In the genomic region with DNA sequence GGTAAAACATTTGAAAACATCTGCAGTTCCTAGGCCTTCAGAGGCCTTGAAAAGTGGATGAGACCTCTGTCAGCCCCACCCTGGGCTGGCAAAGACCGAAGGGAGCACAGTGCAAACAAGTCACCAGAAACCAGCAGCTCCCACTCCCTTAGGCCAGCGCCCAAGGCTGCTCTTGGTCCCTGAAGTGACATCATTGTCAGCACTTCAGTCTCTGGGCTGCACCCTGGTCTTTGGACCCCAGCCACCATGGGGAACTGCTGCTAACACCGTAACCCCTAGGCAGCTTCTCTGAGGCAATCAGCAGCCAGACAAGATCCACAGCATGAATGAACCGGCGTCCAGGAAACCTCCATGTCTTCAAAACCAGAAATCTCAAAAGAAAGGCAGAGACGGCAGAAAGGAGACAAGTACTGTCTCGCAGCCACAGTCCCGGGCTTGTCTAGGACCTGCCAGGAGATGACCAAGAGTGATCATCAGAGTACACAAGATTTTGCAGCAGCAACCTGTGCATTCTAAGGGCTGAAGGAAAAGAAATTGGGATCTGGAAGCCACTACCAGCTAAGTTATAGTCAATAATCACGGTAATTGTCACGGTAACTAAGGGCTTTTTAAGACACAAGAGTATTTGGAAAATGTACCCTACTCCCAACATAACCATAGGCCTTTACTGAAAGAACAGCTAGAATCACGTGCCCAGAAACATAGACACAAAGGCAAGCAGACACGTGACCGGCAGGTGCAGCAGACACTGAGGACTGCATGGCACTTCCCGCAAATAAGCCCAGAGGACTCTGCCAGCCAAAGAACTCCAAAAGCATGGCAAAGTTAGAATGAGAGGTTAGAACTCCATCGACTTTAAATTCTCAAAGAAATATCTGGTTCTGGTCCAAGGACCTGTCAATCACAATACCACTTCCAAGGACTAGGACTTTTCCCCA, we compare ENCODE assay signal across 20 cellular contexts. TPM values are rescaled to one million over a fixed set of nuclear protein-coding genes. Genes with fewer than 3 reads are reported as not detected.
DNase-seq lines count a peak whose midpoint lies in the region; ATAC-seq, FAIRE-seq and TF ChIP-seq lines count a peak whose summit lies in the region.
"Had no signal": no experiment of that assay in that cellular context is flagged by ENCODE, and none has a peak within 500 bp of the region (broad histone marks: within the 10 kb centered on the region; RNA-seq: fewer than 3 reads in every experiment).

No MANE protein-coding gene starts in this region.

- peak overlapping the region; percentile 45 for H3K27ac ChIP-seq in muscle layer of duodenum (ENCODE audit: low read length)
- H3K27ac ChIP-seq: breast epithelium, dorsolateral prefrontal cortex, heart right ventricle had no signal

- TF ChIP-seq CTCF in bronchial epithelial cell (IDR thresholded peaks at IDR 0.05; ENCODE audit: insufficient read depth, low read length, severe bottlenecking) (no peak), GM20000 (IDR thresholded peaks at IDR 0.05; ENCODE audit: extremely low read depth, missing control alignments) (no peak)

- H3K27me3 ChIP-seq in bronchial epithelial cell (ENCODE audit: control insufficient read depth, insufficient read depth, low read length), result peaks cover 8% of the 10 kb centered on the region
- no peaks in the 10 kb centered on the region for H3K27me3 ChIP-seq in muscle layer of duodenum (ENCODE audit: low read depth, low read length)
- H3K27me3 ChIP-seq: breast epithelium had no signal

- peaks cover 15 to 17% of the 10 kb centered on the region in 2 donors for H3K4me1 ChIP-seq in muscle layer of duodenum (ENCODE audit: control insufficient read depth in 1 of 2, insufficient read depth in 2 of 2, low read length in 2 of 2)
- H3K4me1 ChIP-seq: heart right ventricle had no signal

- DNase-seq in DMS153 (lab: John Stamatoyannopoulos, UW) (peak; percentile 48), NCI-H187 treated with DMSO at 0.1 percent for 48 hours (lab: John Stamatoyannopoulos, UW) (peak; percentile 19), bronchial epithelial cell (ENCODE audit: low read depth) (peak; percentile 63), GM20000 (ENCODE audit: low spot score) (no peak), activated T-cell treated with anti-CD3 and anti-CD28 coated beads for 4 hours (no peak)
- DNase-seq: CD4-positive, alpha-beta T cell; dorsolateral prefrontal cortex; heart right ventricle; mesenchymal stem cell; NCI-H226; retina; SIG-M5; stimulated activated CD4-positive, alpha-beta T cell treated with anti-CD3 and anti-CD28 coated beads, Interleukin-1b, Interleukin-23, amount 100 ng/mL, for 48 hours; T-helper 17 cell had no signal

- no peaks in the 10 kb centered on the region for H3K9me3 ChIP-seq in muscle layer of duodenum (ENCODE audit: control insufficient read depth in 1 of 2, low read length in 2 of 2)

- no peaks in the 10 kb centered on the region for H3K36me3 ChIP-seq in bronchial epithelial cell (ENCODE audit: control insufficient read depth, insufficient read depth, low read length)
- H3K36me3 ChIP-seq in muscle layer of duodenum (ENCODE audit: control insufficient read depth in 1 of 2, insufficient read depth in 2 of 2, low read length in 2 of 2), result no peaks in the 10 kb centered on the region
- H3K36me3 ChIP-seq: breast epithelium, heart right ventricle had no signal

- no peak for FAIRE-seq in bronchial epithelial cell (lab: Jason Lieb, UNC)

- H3K4me3 ChIP-seq in bronchial epithelial cell (ENCODE audit: low read depth, low read length), result no peak overlapping the region
- H3K4me3 ChIP-seq in muscle layer of duodenum (ENCODE audit: low read depth in 1 of 2, low read length in 2 of 2), result no peak overlapping the region
- H3K4me3 ChIP-seq: breast epithelium, dorsolateral prefrontal cortex, heart right ventricle had no signal

- ATAC-seq in GM18909 (IDR thresholded peaks at IDR 0.05; ENCODE audit: poor library complexity, unreplicated experiment) (no peak), HG03097 (IDR thresholded peaks at IDR 0.05; ENCODE audit: low FRiP score, unreplicated experiment) (no peak)
- ATAC-seq: heart right ventricle, T-helper 17 cell, WTC11 had no signal

RNA-seq across cellular contexts. Expression of a gene that starts 23.3 kb away (rescaled TPM):
- total RNA-seq in bronchial epithelial cell, result under 0.01 and 0.26 TPM in 2 replicates
- total RNA-seq: activated T-helper 1 cell treated with anti-CD3 and anti-CD28 coated beads, Interleukin-12 subunit alpha, Interleukin-12 subunit beta, Interleukin-2, Interleukin-4 antibody, amounts not matched to agents 30 ng/mL and 10 ng/mL and 1 ng/mL, durations not matched to agents 14 hours and 24 hours and 36 hours; CD4-positive, alpha-beta T cell had no signal

Comparison
In these comparisons a context has a peak if more than half of its experiments do, and no peak if none do; other contexts are left out.
1. DNase-seq: peak in DMS153 (single experiment), NCI-H187 treated with DMSO at 0.1 percent for 48 hours (single experiment) and bronchial epithelial cell (single experiment); none in GM20000 (single experiment) and activated T-cell treated with anti-CD3 and anti-CD28 coated beads for 4 hours (single experiment).